ENCODE assay signal across 11 cellular contexts in the genomic region with DNA sequence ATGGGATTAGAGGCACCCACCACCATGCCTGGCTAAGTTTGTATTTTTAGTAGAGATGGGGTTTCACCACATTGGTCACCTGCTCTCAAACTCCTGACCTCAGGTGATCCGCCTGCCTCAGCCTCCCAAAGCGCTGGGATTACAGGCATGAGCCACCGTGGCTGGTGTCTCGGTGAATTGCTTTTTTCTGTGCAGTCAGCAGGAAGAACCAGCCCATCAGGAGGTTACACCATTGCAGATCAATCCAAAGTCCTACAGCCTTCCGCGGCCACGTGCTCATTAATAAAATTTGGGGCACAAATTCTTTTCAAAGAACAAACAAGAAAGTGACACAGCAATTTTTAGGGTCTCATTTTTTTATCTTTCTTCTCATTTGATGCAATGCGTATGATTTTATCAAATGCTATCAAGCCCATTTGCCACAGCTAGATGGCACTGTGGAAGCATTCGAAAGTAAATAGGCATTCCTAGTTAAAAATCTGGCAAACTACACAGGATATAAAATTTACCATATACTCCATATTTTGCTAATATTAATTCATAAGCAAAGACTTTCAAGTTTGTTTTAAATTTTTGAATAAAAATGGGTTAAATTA. TPM values are rescaled to one million over a fixed set of nuclear protein-coding genes. Genes with fewer than 3 reads are reported as not detected.
A peak's percentile ranks its signal among the peaks of the same experiment; 100 is the strongest.
DNase-seq lines count a peak whose midpoint lies in the region; ATAC-seq, FAIRE-seq and TF ChIP-seq lines count a peak whose summit lies in the region.
"Had no signal": no experiment of that assay in that cellular context is flagged by ENCODE, and none has a peak within 500 bp of the region (broad histone marks: within the 10 kb centered on the region; RNA-seq: fewer than 3 reads in every experiment).

No MANE protein-coding gene starts in this region.

- no peak for TF ChIP-seq POLR2A in heart left ventricle (IDR thresholded peaks at IDR 0.05)
- no peak for TF ChIP-seq POLR2A in adrenal gland (IDR thresholded peaks at IDR 0.05)

- H3K36me3 ChIP-seq in heart left ventricle: no peaks in the 10 kb centered on the region
- no peaks in the 10 kb centered on the region for H3K36me3 ChIP-seq in adrenal gland (replicated peaks in 1 of 2)

- H3K27ac ChIP-seq in heart left ventricle (no peak overlapping the region), right cardiac atrium (ENCODE audit: low read length) (no peak overlapping the region), adrenal gland (no peak overlapping the region)

- DNase-seq in heart left ventricle: no peak
- DNase-seq in right cardiac atrium: no peak
- DNase-seq in adrenal gland: peak in 2 of 7 donors; percentile 35 to 41
- peak; percentile 10 for DNase-seq in iris pigment epithelial cell (ENCODE audit: low read depth)
- peak; percentile 29 for DNase-seq in urothelium cell line (ENCODE audit: low spot score)
- DNase-seq in T-helper 2 cell: no peak
- no peak for DNase-seq in NCI-H82 treated with DMSO at 0.1 percent for 48 hours (lab: John Stamatoyannopoulos, UW; ENCODE audit: unreplicated experiment)
- DNase-seq in AG08395 (ENCODE audit: low spot score): no peak
- DNase-seq: foreskin melanocyte had no signal

- FAIRE-seq in urothelium cell line (lab: Jason Lieb, UNC): no peak
- FAIRE-seq: bronchial epithelial cell had no signal

- TF ChIP-seq CTCF in heart left ventricle (IDR thresholded peaks at IDR 0.05): peak in 10 of 12 donors; percentile 8 to 49 (median 29)
- peak; percentile 40 to 59 (median 55) for TF ChIP-seq CTCF in adrenal gland (IDR thresholded peaks at IDR 0.05)

- no peak for ATAC-seq in heart left ventricle
- ATAC-seq in right cardiac atrium: no peak

- H3K27me3 ChIP-seq in heart left ventricle: peaks cover 0 to 10% (median 0%) of the 10 kb centered on the region in 9 donors
- no peaks in the 10 kb centered on the region for H3K27me3 ChIP-seq in right cardiac atrium (ENCODE audit: control insufficient read depth, insufficient read depth)
- no peaks in the 10 kb centered on the region for H3K27me3 ChIP-seq in adrenal gland

- intact Hi-C loops in heart left ventricle (cut with DNase I) (no loop called here), right cardiac atrium (cut with DNase I) (no loop called here), adrenal gland (cut with DNase I) (no loop called here)

- H3K4me1 ChIP-seq in heart left ventricle: no peaks in the 10 kb centered on the region
- no peaks in the 10 kb centered on the region for H3K4me1 ChIP-seq in right cardiac atrium (ENCODE audit: control insufficient read depth, insufficient read depth, low read length)
- H3K4me1 ChIP-seq in adrenal gland (replicated peaks in 1 of 2): no peaks in the 10 kb centered on the region

- 24 to 28% (median 27%) methylated on average over 9 of the region's 9 CpGs for WGBS in heart left ventricle, 4 donors
- WGBS in right cardiac atrium: 20% methylated on average over 9 of the region's 9 CpGs
- 12 to 20% (median 17%) methylated on average over 9 of the region's 9 CpGs for WGBS in adrenal gland, 4 donors

- H3K9me3 ChIP-seq in heart left ventricle (peaks cover 0 to 13% (median 0%) of the 10 kb centered on the region in 12 donors), right cardiac atrium (ENCODE audit: control insufficient read depth, low read length) (no peaks in the 10 kb centered on the region), adrenal gland (replicated peaks in 1 of 3) (no peaks in the 10 kb centered on the region)

- H3K4me3 ChIP-seq in heart left ventricle (no peak overlapping the region), right cardiac atrium (ENCODE audit: low read length) (no peak overlapping the region), adrenal gland (no peak overlapping the region)

RNA-seq across cellular contexts. Expression of a gene that starts 54.4 kb away (rescaled TPM):
- total RNA-seq in heart left ventricle: 10 to 100 TPM in 2 of 9 donors, 1 to 10 TPM in 7; 1.9 to 16.0 (median 5.0) TPM
- 1 to 10 TPM; 1.2 to 1.9 TPM for polyA plus RNA-seq in heart left ventricle
- total RNA-seq in right cardiac atrium: 1 to 10 TPM; 3.6 to 7.4 (median 6.1) TPM
- 1.6 TPM for polyA plus RNA-seq in right cardiac atrium
- total RNA-seq in adrenal gland: 10 to 100 TPM in 1 of 8 donors, 1 to 10 TPM in 7; 2.5 to 37.5 (median 6.4) TPM
- polyA plus RNA-seq in adrenal gland: 1 to 10 TPM in 1 of 3 donors, under 1 TPM in 2; 0.30 to 1.0 (median 0.97) TPM
- polyA plus RNA-seq: BJ had no signal

Comparison
In these comparisons a context has a peak if more than half of its experiments do, and no peak if none do; other contexts are left out.
1. DNase-seq: peak in iris pigment epithelial cell (single experiment) and urothelium cell line (single experiment); none in heart left ventricle (0 of 5), right cardiac atrium (0 of 3), T-helper 2 cell (0 of 5), NCI-H82 treated with DMSO at 0.1 percent for 48 hours (single experiment) and AG08395 (single experiment).